Comparison of ENCODE assay signal across 11 cellular contexts in genomic region chr4:77619408-77619807, GRCh38.
DNase-seq lines count a peak whose midpoint lies in the region; ATAC-seq lines count a peak whose summit lies in the region.
"Had no signal": no experiment of that assay in that cellular context is flagged by ENCODE, and none has a peak within 500 bp of the region (broad histone marks: within the 10 kb centered on the region; RNA-seq: fewer than 3 reads in every experiment).

No MANE protein-coding gene starts in this region.

- no peak for ATAC-seq in GM21717 (IDR thresholded peaks at IDR 0.05; ENCODE audit: unreplicated experiment)

- DNase-seq in NCI-H1417 (lab: John Stamatoyannopoulos, UW) = peak in 2 of 3 experiments; percentile 39 to 73
- no peak for DNase-seq in NCI-H1417 treated with DMSO at 0.1 percent for 48 hours (lab: John Stamatoyannopoulos, UW)
- DNase-seq in NCI-H2196 treated with DMSO at 0.1 percent for 48 hours (lab: John Stamatoyannopoulos, UW; ENCODE audit: unreplicated experiment) = peak; percentile 12
- peak; percentile 56 for DNase-seq in foreskin melanocyte
- DNase-seq in putamen (ENCODE audit: low spot score) = peak; percentile 30
- DNase-seq in RPMI8226 = no peak
- DNase-seq in NCI-H526 treated with DMSO at 0.1 percent for 48 hours (lab: John Stamatoyannopoulos, UW) = no peak
- DNase-seq: 8988T; activated CD8-positive, alpha-beta T cell treated with anti-CD3 and anti-CD28 coated beads, Interleukin-2, amount 10 ng/mL, durations not matched to agents 7 days and 5 days; MV-4-11 had no signal

Comparison
In these comparisons a context has a peak if more than half of its experiments do, and no peak if none do; other contexts are left out.
1. DNase-seq: peak in NCI-H1417 (2 of 3), NCI-H2196 treated with DMSO at 0.1 percent for 48 hours (single experiment), foreskin melanocyte (single experiment) and putamen (single experiment); none in NCI-H1417 treated with DMSO at 0.1 percent for 48 hours (single experiment), RPMI8226 (single experiment) and NCI-H526 treated with DMSO at 0.1 percent for 48 hours (single experiment).